Comparison of ENCODE assay signal across 12 cellular contexts in the genomic region with DNA sequence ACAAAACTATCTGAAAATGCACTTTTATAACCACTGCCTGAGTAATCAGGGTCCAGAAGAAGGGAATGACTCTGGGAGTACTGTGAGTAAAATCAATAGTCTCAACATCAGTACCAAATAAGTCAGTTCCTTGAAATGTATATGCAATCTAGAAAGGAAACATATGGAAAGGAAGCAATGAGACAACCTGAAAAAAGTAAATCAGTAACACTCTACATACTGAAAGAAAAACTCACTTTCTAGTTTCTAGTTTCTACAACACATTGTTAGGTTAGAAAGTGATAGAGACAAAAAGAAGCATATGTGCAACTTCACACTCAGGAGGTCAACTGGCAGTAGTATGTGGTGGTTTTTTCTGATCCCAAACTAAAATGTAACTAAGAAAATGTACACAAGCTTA.
DNase-seq lines count a peak whose midpoint lies in the region; ATAC-seq and TF ChIP-seq lines count a peak whose summit lies in the region.
"Had no signal": no experiment of that assay in that cellular context is flagged by ENCODE, and none has a peak within 500 bp of the region (broad histone marks: within the 10 kb centered on the region; RNA-seq: fewer than 3 reads in every experiment).

No MANE protein-coding gene starts in this region.

- H3K9me3 ChIP-seq in Peyer's patch, result no peaks in the 10 kb centered on the region
- H3K9me3 ChIP-seq: adrenal gland had no signal

- DNase-seq in Peyer's patch, result no peak
- no peak for DNase-seq in SIG-M5 treated with dmso at 0.1 percent for 504 hours (lab: John Stamatoyannopoulos, UW; ENCODE audit: unreplicated experiment)
- DNase-seq in NCI-H524 treated with DMSO at 0.1 percent for 48 hours (lab: John Stamatoyannopoulos, UW), result no peak
- DNase-seq in NCI-H2171 treated with DMSO at 0.1 percent for 48 hours (lab: John Stamatoyannopoulos, UW), result no peak
- DNase-seq: adrenal gland; hippocampal formation; stimulated activated CD4-positive, alpha-beta T cell treated with anti-CD3 and anti-CD28 coated beads, Interleukin-4, amount 100 ng/mL, for 1 hour had no signal

- TF ChIP-seq CTCF in Peyer's patch (IDR thresholded peaks at IDR 0.05), result no peak

- H3K27me3 ChIP-seq in Peyer's patch, result no peaks in the 10 kb centered on the region
- H3K27me3 ChIP-seq: adrenal gland had no signal

- no peak overlapping the region for H3K4me3 ChIP-seq in Peyer's patch
- H3K4me3 ChIP-seq: adrenal gland, lung had no signal

- ATAC-seq in GM18508 (IDR thresholded peaks at IDR 0.05; ENCODE audit: insufficient read depth, unreplicated experiment) (peak; percentile 95), GM19468 (IDR thresholded peaks at IDR 0.05; ENCODE audit: extremely low read depth, unreplicated experiment) (peak; percentile 72), HG02870 (IDR thresholded peaks at IDR 0.05; ENCODE audit: unreplicated experiment) (peak; percentile 97), HG03469 (IDR thresholded peaks at IDR 0.05; ENCODE audit: unreplicated experiment) (peak; percentile 75)

- no peaks in the 10 kb centered on the region for H3K4me1 ChIP-seq in Peyer's patch
- H3K4me1 ChIP-seq: adrenal gland had no signal

- no peak overlapping the region for H3K27ac ChIP-seq in Peyer's patch
- H3K27ac ChIP-seq: adrenal gland had no signal

- no peak for TF ChIP-seq POLR2A in Peyer's patch (IDR thresholded peaks at IDR 0.05)

- H3K36me3 ChIP-seq in Peyer's patch, result no peaks in the 10 kb centered on the region
- H3K36me3 ChIP-seq: adrenal gland had no signal
